Comparison of ENCODE assay signal across 20 cellular contexts in the genomic region with DNA sequence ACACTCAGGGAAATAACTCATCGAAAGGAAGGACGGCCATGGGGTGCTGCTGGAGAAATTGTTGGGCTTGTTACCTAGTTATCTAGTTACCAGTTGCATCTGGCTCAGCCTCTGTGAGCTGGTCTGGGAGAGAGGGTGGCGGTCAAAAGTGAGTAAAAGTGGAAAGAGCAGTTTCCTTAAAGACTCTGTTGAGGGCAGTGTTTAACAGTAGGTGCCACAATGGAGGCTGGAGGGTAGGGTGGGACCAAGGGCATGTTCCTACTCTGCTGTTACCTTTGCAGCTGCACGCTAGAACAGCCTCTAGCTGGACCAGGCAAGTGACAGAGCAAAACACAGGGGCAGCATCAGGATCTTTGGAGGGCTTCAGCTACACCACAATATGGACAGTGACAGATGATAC.
A peak's percentile ranks its signal among the peaks of the same experiment; 100 is the strongest.
DNase-seq lines count a peak whose midpoint lies in the region; ATAC-seq and TF ChIP-seq lines count a peak whose summit lies in the region.
"Had no signal": no experiment of that assay in that cellular context is flagged by ENCODE, and none has a peak within 500 bp of the region (broad histone marks: within the 10 kb centered on the region; RNA-seq: fewer than 3 reads in every experiment).

No MANE protein-coding gene starts in this region.

- H3K27me3 ChIP-seq in HCT116 (ENCODE audit: insufficient read depth, low read length) (no peaks in the 10 kb centered on the region), neural progenitor cell (no peaks in the 10 kb centered on the region)
- H3K27me3 ChIP-seq: body of pancreas, Peyer's patch, tibial nerve had no signal

- H4K20me1 ChIP-seq in HCT116 (ENCODE audit: insufficient read depth) (no peaks in the 10 kb centered on the region), neural progenitor cell (ENCODE audit: low read depth) (no peaks in the 10 kb centered on the region)

- H3K27ac ChIP-seq in HCT116 (ENCODE audit: low read depth, low read length) = no peak overlapping the region
- peak overlapping the region; percentile 26 for H3K27ac ChIP-seq in epithelial cell of prostate
- no peak overlapping the region for H3K27ac ChIP-seq in neural progenitor cell
- H3K27ac ChIP-seq: body of pancreas, coronary artery, Peyer's patch, tibial nerve had no signal

- no TSS peak for BruUV-seq in HCT116 (replicated peaks; lab: Mats Ljungman, UMichigan)

- RAD21 ChIA-PET in HCT116 (lab: Charles Lee; ENCODE audit: low non-redundant PET in 1 of 2, low total read pairs in 2 of 2, uncharacterized antibody in 2 of 2, unreplicated experiment in 2 of 2) = no interaction called here

- no peaks in the 10 kb centered on the region for H3K9me3 ChIP-seq in HCT116 (ENCODE audit: control insufficient read depth in 1 of 2, insufficient read depth in 1 of 2, low read depth in 1 of 2, low read length in 2 of 2)
- H3K9me3 ChIP-seq in neural progenitor cell (ENCODE audit: low read depth) = no peaks in the 10 kb centered on the region
- H3K9me3 ChIP-seq: body of pancreas, Peyer's patch, tibial nerve had no signal

- no peaks in the 10 kb centered on the region for H3K27me3 Mint-ChIP-seq in neural progenitor cell (ENCODE audit: insufficient read depth, low read depth)

- no peaks in the 10 kb centered on the region for H3K9me3 Mint-ChIP-seq in neural progenitor cell
- H3K9me3 Mint-ChIP-seq: activated naive CD8-positive, alpha-beta T cell treated with anti-CD3 and anti-CD28 coated beads for 36 hours; stimulated activated naive CD8-positive, alpha-beta T cell treated with anti-CD3 and anti-CD28 coated beads, Interleukin-15, Interleukin-2, amounts not matched to agents 100 ng/mL and 50 ng/mL, for 24 hours had no signal

- H3K4me3 ChIP-seq in HCT116 (replicated peaks in 1 of 2; ENCODE audit: low read depth in 1 of 2, low read length in 2 of 2) (no peak overlapping the region), neural progenitor cell (no peak overlapping the region)
- H3K4me3 ChIP-seq: body of pancreas, coronary artery, Peyer's patch, tibial nerve had no signal

- H3K4me2 ChIP-seq in HCT116 (ENCODE audit: low read length) = no peak overlapping the region
- no peak overlapping the region for H3K4me2 ChIP-seq in neural progenitor cell

- peaks cover 2% of the 10 kb centered on the region for H3K4me1 Mint-ChIP-seq in neural progenitor cell
- H3K4me1 Mint-ChIP-seq: activated naive CD8-positive, alpha-beta T cell treated with anti-CD3 and anti-CD28 coated beads for 36 hours had no signal

- no peak overlapping the region for H3K27ac Mint-ChIP-seq in neural progenitor cell
- H3K27ac Mint-ChIP-seq: activated naive CD8-positive, alpha-beta T cell treated with anti-CD3 and anti-CD28 coated beads for 36 hours; stimulated activated naive CD8-positive, alpha-beta T cell treated with anti-CD3 and anti-CD28 coated beads, Interleukin-15, Interleukin-2, amounts not matched to agents 100 ng/mL and 50 ng/mL, for 24 hours had no signal

- TF ChIP-seq RAD21 in HCT116 (IDR thresholded peaks at IDR 0.05; ENCODE audit: low read depth) = no peak; the same call in 1 of the 2 replicates

- H3K36me3 Mint-ChIP-seq in neural progenitor cell = no peaks in the 10 kb centered on the region
- H3K36me3 Mint-ChIP-seq: activated naive CD8-positive, alpha-beta T cell treated with anti-CD3 and anti-CD28 coated beads for 36 hours had no signal

- intact Hi-C loops in HCT116 (cut with micrococcal nuclease) = no loop called here

- H3K79me2 ChIP-seq in HCT116 (ENCODE audit: insufficient read depth, low read length) (no peaks in the 10 kb centered on the region), neural progenitor cell (ENCODE audit: low read depth) (no peaks in the 10 kb centered on the region)

- no peaks in the 10 kb centered on the region for H3K36me3 ChIP-seq in HCT116 (ENCODE audit: control insufficient read depth in 1 of 2, insufficient read depth in 2 of 2, low read length in 2 of 2)
- H3K36me3 ChIP-seq in neural progenitor cell = no peaks in the 10 kb centered on the region
- H3K36me3 ChIP-seq: Peyer's patch, tibial nerve had no signal

- no peak overlapping the region for H3K4me3 Mint-ChIP-seq in neural progenitor cell
- H3K4me3 Mint-ChIP-seq: activated naive CD8-positive, alpha-beta T cell treated with anti-CD3 and anti-CD28 coated beads for 36 hours; stimulated activated naive CD8-positive, alpha-beta T cell treated with anti-CD3 and anti-CD28 coated beads, Interleukin-15, Interleukin-2, amounts not matched to agents 100 ng/mL and 50 ng/mL, for 24 hours had no signal

- H2AFZ ChIP-seq in HCT116 (ENCODE audit: low read depth, low read length, poor library complexity, severe bottlenecking) (no peak overlapping the region), neural progenitor cell (replicated peaks) (peak overlapping the region; percentile 52)

- POLR2A ChIA-PET in HCT116 (lab: Charles Lee) = no interaction called here

- no peaks in the 10 kb centered on the region for H3F3A ChIP-seq in neural progenitor cell (ENCODE audit: low read depth)

- TF ChIP-seq CTCF in HCT116 (IDR thresholded peaks at IDR 0.05 in 2 of 3, conservative IDR thresholded peaks at IDR 0.05 in 1 of 3; ENCODE audit: borderline replicate concordance in 1 of 3, insufficient read depth in 1 of 3, low read depth in 2 of 3, low read length in 2 of 3) (no peak), neural progenitor cell (IDR thresholded peaks at IDR 0.05) (peak; percentile 29)

- DNase-seq in HCT116 (ENCODE audit: low read depth, low spot score) (no peak), OCI-M1 (lab: John Stamatoyannopoulos, UW) (peak; percentile 2), epithelial cell of prostate (ENCODE audit: low read depth, low spot score) (no peak), neural progenitor cell (ENCODE audit: low spot score) (peak; percentile 36), germinal center (ENCODE audit: low spot score) (no peak), mesenteric fat pad (ENCODE audit: low spot score) (no peak), NCI-H1930 (lab: John Stamatoyannopoulos, UW) (no peak), NCI-H2107 (lab: John Stamatoyannopoulos, UW) (no peak)
- DNase-seq: activated CD4-positive, alpha-beta T cell treated with anti-CD3 and anti-CD28 coated beads for 1 hour; activated naive CD8-positive, alpha-beta T cell treated with anti-CD3 and anti-CD28 coated beads for 36 hours; body of pancreas; hippocampal formation; NCI-H1417 treated with DMSO at 0.1 percent for 48 hours; NCI-H2171 treated with DMSO at 0.1 percent for 48 hours; NCI-H774; Peyer's patch; stimulated activated CD4-positive, alpha-beta T cell treated with anti-CD3 and anti-CD28 coated beads, Interleukin-2, amount 100 ng/mL, for 24 hours had no signal

- H3K9me2 ChIP-seq in HCT116 (ENCODE audit: insufficient read depth) = no peaks in the 10 kb centered on the region

- H3K4me1 ChIP-seq in HCT116 (ENCODE audit: control insufficient read depth in 1 of 2, insufficient read depth in 2 of 2, low read length in 2 of 2) (no peaks in the 10 kb centered on the region), neural progenitor cell (no peaks in the 10 kb centered on the region)
- H3K4me1 ChIP-seq: Peyer's patch had no signal

- ATAC-seq in HCT116 = peak; percentile 61
- ATAC-seq: body of pancreas had no signal

- H3K9ac ChIP-seq in HCT116 (ENCODE audit: low read length) (no peak overlapping the region), neural progenitor cell (no peak overlapping the region)

- CTCF ChIA-PET in HCT116 (lab: Charles Lee) = interaction anchor here (1.9 kb wide), 1 partner anchor 28 kb away, joined by 9 read pairs; no protein-coding TSS in a partner anchor

- no peak for TF ChIP-seq POLR2A in HCT116 (IDR thresholded peaks at IDR 0.05; ENCODE audit: borderline replicate concordance, extremely low read depth, insufficient read depth, insufficient read length)

TF ChIP-seq in HCT116, 20 proteins besides CTCF, POLR2A, EP300 and RAD21 (continues in another document):
- TF ChIP-seq, protein P1, sequence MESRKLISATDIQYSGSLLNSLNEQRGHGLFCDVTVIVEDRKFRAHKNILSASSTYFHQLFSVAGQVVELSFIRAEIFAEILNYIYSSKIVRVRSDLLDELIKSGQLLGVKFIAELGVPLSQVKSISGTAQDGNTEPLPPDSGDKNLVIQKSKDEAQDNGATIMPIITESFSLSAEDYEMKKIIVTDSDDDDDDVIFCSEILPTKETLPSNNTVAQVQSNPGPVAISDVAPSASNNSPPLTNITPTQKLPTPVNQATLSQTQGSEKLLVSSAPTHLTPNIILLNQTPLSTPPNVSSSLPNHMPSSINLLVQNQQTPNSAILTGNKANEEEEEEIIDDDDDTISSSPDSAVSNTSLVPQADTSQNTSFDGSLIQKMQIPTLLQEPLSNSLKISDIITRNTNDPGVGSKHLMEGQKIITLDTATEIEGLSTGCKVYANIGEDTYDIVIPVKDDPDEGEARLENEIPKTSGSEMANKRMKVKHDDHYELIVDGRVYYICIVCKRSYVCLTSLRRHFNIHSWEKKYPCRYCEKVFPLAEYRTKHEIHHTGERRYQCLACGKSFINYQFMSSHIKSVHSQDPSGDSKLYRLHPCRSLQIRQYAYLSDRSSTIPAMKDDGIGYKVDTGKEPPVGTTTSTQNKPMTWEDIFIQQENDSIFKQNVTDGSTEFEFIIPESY (IDR thresholded peaks at IDR 0.05; ENCODE audit: extremely low read depth, insufficient replicate concordance, low read length) = no peak
- no peak for TF ChIP-seq POLR2AphosphoS5 (IDR thresholded peaks at IDR 0.05; ENCODE audit: low read depth, low read length)
- TF ChIP-seq ZNF274 (IDR thresholded peaks at IDR 0.05; ENCODE audit: low read depth, low read length) = no peak
- no peak for TF ChIP-seq JUND (IDR thresholded peaks at IDR 0.05)
- TF ChIP-seq YY1 (IDR thresholded peaks at IDR 0.05; ENCODE audit: extremely low read depth, insufficient replicate concordance, low read depth, low read length) = no peak
- TF ChIP-seq FOSL1 (IDR thresholded peaks at IDR 0.05; ENCODE audit: low read depth) = no peak
- TF ChIP-seq, protein P2, sequence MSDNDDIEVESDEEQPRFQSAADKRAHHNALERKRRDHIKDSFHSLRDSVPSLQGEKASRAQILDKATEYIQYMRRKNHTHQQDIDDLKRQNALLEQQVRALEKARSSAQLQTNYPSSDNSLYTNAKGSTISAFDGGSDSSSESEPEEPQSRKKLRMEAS (IDR thresholded peaks at IDR 0.05) = no peak
- TF ChIP-seq, protein P3, sequence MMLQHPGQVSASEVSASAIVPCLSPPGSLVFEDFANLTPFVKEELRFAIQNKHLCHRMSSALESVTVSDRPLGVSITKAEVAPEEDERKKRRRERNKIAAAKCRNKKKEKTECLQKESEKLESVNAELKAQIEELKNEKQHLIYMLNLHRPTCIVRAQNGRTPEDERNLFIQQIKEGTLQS (IDR thresholded peaks at IDR 0.05) = no peak
- TF ChIP-seq ZFX (IDR thresholded peaks at IDR 0.05) = no peak
- no peak for TF ChIP-seq TCF7L2 (IDR thresholded peaks at IDR 0.05; ENCODE audit: borderline replicate concordance, extremely low read depth, insufficient read depth, insufficient read length)
- no peak for TF ChIP-seq ELF1 (IDR thresholded peaks at IDR 0.05; ENCODE audit: borderline replicate concordance, low read depth)
- no peak for TF ChIP-seq SP1 (IDR thresholded peaks at IDR 0.05; ENCODE audit: low read depth)
- TF ChIP-seq CBX3 (IDR thresholded peaks at IDR 0.05; ENCODE audit: low read depth) = no peak

Comparison
In these comparisons a context has a peak if more than half of its experiments do, and no peak if none do; other contexts are left out.
1. DNase-seq: peak in OCI-M1 (single experiment) and neural progenitor cell (single experiment); none in HCT116 (single experiment), epithelial cell of prostate (single experiment), germinal center (single experiment), mesenteric fat pad (single experiment), NCI-H1930 (0 of 2) and NCI-H2107 (single experiment).